ENCODE assay signal across 1 cellular context in the genomic region with DNA sequence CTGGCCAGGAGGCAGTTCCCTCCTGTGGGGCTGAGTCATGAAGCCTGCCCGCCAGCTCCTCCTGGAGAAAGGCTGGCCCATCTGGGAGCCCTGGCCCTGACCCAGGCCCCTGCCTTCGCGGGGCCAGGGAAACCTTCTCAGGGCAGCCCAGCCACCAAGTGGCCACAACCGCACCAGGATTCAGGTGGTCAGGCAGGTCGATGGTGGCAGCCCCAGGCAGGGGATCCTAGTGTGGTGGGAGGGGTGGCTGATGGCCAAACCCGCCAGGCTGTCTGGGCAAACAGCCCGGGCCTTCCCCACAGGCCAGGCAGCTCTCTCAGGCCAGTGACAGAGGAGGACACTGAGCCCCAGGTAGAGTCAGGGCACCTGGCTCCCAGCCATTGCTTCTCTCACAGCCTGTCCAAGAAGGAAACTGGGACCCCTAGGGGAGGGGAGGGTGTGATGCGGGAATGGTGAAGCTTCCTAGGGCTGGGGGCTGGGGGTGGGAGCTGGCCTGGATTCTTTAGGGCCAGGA.
TF ChIP-seq lines count a peak whose summit lies in the region.

No MANE protein-coding gene starts in this region.

TF ChIP-seq in K562, 482 proteins besides CTCF, POLR2A, EP300 and RAD21 (continues in another document):
- peak; percentile 42 for TF ChIP-seq ZFX (CRISPR knock-in tag; IDR thresholded peaks at IDR 0.05)
- TF ChIP-seq, protein P1, sequence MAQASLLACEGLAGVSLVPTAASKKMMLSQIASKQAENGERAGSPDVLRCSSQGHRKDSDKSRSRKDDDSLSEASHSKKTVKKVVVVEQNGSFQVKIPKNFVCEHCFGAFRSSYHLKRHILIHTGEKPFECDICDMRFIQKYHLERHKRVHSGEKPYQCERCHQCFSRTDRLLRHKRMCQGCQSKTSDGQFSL (CRISPR knock-in tag; IDR thresholded peaks at IDR 0.05) = 0 out of 2 replicates have a peak, but pooled peaks have one; percentile 28
- TF ChIP-seq, protein P1 (tag; IDR thresholded peaks at IDR 0.05) = no peak
- TF ChIP-seq NFE2 (IDR thresholded peaks at IDR 0.05; ENCODE audit: low read depth) = peak; percentile 62
- TF ChIP-seq BRD4 (IDR thresholded peaks at IDR 0.05) = no peak
- TF ChIP-seq UBTF (IDR thresholded peaks at IDR 0.05; ENCODE audit: borderline replicate concordance in 1 of 2, low read depth in 2 of 2, low read length in 2 of 2) = peak in 1 of 2 experiments; percentile 84; a peak in 1 of 4 replicates
- no peak for TF ChIP-seq RBM22 (IDR thresholded peaks at IDR 0.05; ENCODE audit: low read depth, low read length, poor library complexity, severe bottlenecking)
- TF ChIP-seq CXXC5 (CRISPR knock-in tag; IDR thresholded peaks at IDR 0.05) = peak; percentile 8; the same call in 1 of the 2 replicates
- TF ChIP-seq, protein P2, sequence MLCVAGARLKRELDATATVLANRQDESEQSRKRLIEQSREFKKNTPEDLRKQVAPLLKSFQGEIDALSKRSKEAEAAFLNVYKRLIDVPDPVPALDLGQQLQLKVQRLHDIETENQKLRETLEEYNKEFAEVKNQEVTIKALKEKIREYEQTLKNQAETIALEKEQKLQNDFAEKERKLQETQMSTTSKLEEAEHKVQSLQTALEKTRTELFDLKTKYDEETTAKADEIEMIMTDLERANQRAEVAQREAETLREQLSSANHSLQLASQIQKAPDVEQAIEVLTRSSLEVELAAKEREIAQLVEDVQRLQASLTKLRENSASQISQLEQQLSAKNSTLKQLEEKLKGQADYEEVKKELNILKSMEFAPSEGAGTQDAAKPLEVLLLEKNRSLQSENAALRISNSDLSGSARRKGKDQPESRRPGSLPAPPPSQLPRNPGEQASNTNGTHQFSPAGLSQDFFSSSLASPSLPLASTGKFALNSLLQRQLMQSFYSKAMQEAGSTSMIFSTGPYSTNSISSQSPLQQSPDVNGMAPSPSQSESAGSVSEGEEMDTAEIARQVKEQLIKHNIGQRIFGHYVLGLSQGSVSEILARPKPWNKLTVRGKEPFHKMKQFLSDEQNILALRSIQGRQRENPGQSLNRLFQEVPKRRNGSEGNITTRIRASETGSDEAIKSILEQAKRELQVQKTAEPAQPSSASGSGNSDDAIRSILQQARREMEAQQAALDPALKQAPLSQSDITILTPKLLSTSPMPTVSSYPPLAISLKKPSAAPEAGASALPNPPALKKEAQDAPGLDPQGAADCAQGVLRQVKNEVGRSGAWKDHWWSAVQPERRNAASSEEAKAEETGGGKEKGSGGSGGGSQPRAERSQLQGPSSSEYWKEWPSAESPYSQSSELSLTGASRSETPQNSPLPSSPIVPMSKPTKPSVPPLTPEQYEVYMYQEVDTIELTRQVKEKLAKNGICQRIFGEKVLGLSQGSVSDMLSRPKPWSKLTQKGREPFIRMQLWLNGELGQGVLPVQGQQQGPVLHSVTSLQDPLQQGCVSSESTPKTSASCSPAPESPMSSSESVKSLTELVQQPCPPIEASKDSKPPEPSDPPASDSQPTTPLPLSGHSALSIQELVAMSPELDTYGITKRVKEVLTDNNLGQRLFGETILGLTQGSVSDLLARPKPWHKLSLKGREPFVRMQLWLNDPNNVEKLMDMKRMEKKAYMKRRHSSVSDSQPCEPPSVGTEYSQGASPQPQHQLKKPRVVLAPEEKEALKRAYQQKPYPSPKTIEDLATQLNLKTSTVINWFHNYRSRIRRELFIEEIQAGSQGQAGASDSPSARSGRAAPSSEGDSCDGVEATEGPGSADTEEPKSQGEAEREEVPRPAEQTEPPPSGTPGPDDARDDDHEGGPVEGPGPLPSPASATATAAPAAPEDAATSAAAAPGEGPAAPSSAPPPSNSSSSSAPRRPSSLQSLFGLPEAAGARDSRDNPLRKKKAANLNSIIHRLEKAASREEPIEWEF (CRISPR knock-in tag; IDR thresholded peaks at IDR 0.05) = no peak
- TF ChIP-seq FOSL1 (tag; conservative IDR thresholded peaks at IDR 0.05) = peak; percentile 70
- 0 out of 2 replicates have a peak, but pooled peaks have one; percentile 23 for TF ChIP-seq L3MBTL2 (IDR thresholded peaks at IDR 0.05)
- no peak for TF ChIP-seq SUPT5H (IDR thresholded peaks at IDR 0.05)
- TF ChIP-seq ATF3 (IDR thresholded peaks at IDR 0.05) = peak; percentile 47
- TF ChIP-seq ATF3 (CRISPR knock-in tag; conservative IDR thresholded peaks at IDR 0.05) = no peak
- peak; percentile 77 for TF ChIP-seq SPI1 (IDR thresholded peaks at IDR 0.05; ENCODE audit: borderline replicate concordance, low read depth, low read length)
- peak; percentile 17; the same call in 1 of the 2 replicates for TF ChIP-seq MAFG (tag; conservative IDR thresholded peaks at IDR 0.05)
- no peak for TF ChIP-seq TARDBP (IDR thresholded peaks at IDR 0.05)
- TF ChIP-seq, protein P3, sequence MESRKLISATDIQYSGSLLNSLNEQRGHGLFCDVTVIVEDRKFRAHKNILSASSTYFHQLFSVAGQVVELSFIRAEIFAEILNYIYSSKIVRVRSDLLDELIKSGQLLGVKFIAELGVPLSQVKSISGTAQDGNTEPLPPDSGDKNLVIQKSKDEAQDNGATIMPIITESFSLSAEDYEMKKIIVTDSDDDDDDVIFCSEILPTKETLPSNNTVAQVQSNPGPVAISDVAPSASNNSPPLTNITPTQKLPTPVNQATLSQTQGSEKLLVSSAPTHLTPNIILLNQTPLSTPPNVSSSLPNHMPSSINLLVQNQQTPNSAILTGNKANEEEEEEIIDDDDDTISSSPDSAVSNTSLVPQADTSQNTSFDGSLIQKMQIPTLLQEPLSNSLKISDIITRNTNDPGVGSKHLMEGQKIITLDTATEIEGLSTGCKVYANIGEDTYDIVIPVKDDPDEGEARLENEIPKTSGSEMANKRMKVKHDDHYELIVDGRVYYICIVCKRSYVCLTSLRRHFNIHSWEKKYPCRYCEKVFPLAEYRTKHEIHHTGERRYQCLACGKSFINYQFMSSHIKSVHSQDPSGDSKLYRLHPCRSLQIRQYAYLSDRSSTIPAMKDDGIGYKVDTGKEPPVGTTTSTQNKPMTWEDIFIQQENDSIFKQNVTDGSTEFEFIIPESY (CRISPR knock-in tag; IDR thresholded peaks at IDR 0.05) = peak; percentile 71
- TF ChIP-seq ZNF592 (IDR thresholded peaks at IDR 0.05) = peak; percentile 55; the same call in 1 of the 2 replicates
- no peak for TF ChIP-seq ZNF696 (CRISPR knock-in tag; conservative IDR thresholded peaks at IDR 0.05)
- TF ChIP-seq, protein P4, sequence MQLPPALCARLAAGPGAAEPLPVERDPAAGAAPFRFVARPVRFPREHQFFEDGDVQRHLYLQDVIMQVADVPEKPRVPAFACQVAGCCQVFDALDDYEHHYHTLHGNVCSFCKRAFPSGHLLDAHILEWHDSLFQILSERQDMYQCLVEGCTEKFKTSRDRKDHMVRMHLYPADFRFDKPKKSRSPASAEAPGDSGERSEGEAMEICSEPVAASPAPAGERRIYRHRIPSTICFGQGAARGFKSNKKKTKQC (CRISPR knock-in tag; IDR thresholded peaks at IDR 0.05) = no peak
- no peak for TF ChIP-seq ATF1 (CRISPR knock-in tag; IDR thresholded peaks at IDR 0.05)
- no peak for TF ChIP-seq ATF1 (tag; IDR thresholded peaks at IDR 0.05)
- TF ChIP-seq POLR2G (IDR thresholded peaks at IDR 0.05; ENCODE audit: low read depth, low read length) = peak; percentile 50
- TF ChIP-seq ZNF174 (CRISPR knock-in tag; IDR thresholded peaks at IDR 0.05) = no peak
- peak; percentile 58 for TF ChIP-seq RBFOX2 (IDR thresholded peaks at IDR 0.05; ENCODE audit: low read depth, low read length)
- peak; percentile 20; the same call in 1 of the 2 replicates for TF ChIP-seq CTBP1 (IDR thresholded peaks at IDR 0.05; ENCODE audit: borderline replicate concordance)
- peak; percentile 55; the same call in 1 of the 2 replicates for TF ChIP-seq JUND (IDR thresholded peaks at IDR 0.05; ENCODE audit: borderline replicate concordance, low read depth, low read length)
- no peak; the same call in 2 of the 3 replicates for TF ChIP-seq JUND (tag; IDR thresholded peaks at IDR 0.05; ENCODE audit: borderline replicate concordance, low read depth, low read length)
- no peak for TF ChIP-seq MEF2A (IDR thresholded peaks at IDR 0.05; ENCODE audit: control insufficient read depth, low read depth, low read length)
- TF ChIP-seq ZNF639 (CRISPR knock-in tag; conservative IDR thresholded peaks at IDR 0.05 in 1 of 2, IDR thresholded peaks at IDR 0.05 in 1 of 2) = no peak
- peak; percentile 36; the same call in 1 of the 2 replicates for TF ChIP-seq ARID1B (IDR thresholded peaks at IDR 0.05)
- TF ChIP-seq HBP1 (CRISPR knock-in tag; IDR thresholded peaks at IDR 0.05) = no peak
- 0 out of 2 replicates have a peak, but pooled peaks have one; percentile 35 for TF ChIP-seq SMARCA4 (IDR thresholded peaks at IDR 0.05)
- no peak for TF ChIP-seq HMBOX1 (IDR thresholded peaks at IDR 0.05)
- TF ChIP-seq MBD2 (IDR thresholded peaks at IDR 0.05; ENCODE audit: borderline replicate concordance, low read depth) = 0 out of 2 replicates have a peak, but pooled peaks have one; percentile 26
- no peak for TF ChIP-seq HDAC8 (tag; IDR thresholded peaks at IDR 0.05)
